Comparison of ENCODE assay signal across 34 cellular contexts in the genomic region with DNA sequence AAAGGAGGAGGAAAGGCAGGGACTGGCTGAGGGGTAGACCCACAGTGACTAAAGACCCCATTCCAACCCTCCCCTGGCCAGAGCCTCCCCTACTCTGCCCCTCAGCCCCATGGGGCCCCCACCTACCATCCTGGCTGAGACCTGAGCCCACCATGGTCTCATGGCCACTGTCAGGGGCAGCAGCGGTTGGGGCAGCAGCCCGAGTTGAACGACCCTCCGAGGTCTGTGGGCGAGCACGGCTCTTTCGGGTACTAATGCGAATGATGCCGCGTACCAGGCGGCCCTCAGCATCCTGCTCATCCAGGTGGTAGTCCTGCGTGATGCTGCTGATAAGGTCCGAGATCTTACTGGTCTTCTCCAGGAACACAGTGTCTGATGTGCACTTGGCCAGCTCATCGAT. TPM values are rescaled to one million over a fixed set of nuclear protein-coding genes. Genes with fewer than 3 reads are reported as not detected.
"Had no signal": no experiment of that assay in that cellular context is flagged by ENCODE, and none has a peak within 500 bp of the region (broad histone marks: within the 10 kb centered on the region; RNA-seq: fewer than 3 reads in every experiment).

No MANE protein-coding gene starts in this region.

- H3K4me3 ChIP-seq: body of pancreas, colonic mucosa, esophagus muscularis mucosa, gastrocnemius medialis had no signal

- H3K4me1 Mint-ChIP-seq: activated CD4-positive, alpha-beta T cell treated with anti-CD3 and anti-CD28 coated beads for 36 hours; activated CD4-positive, alpha-beta T cell treated with anti-CD3 and anti-CD28 coated beads, Interleukin-2, amount 10 ng/mL, durations not matched to agents 24 days and 14 days; activated CD8-positive, alpha-beta memory T cell treated with anti-CD3 and anti-CD28 coated beads, Interleukin-2, amount 10 ng/mL, durations not matched to agents 7 days and 5 days had no signal

- H3K36me3 ChIP-seq: colonic mucosa had no signal

- H3K9me3 ChIP-seq: body of pancreas, colonic mucosa, gastrocnemius medialis had no signal

- DNase-seq: activated CD4-positive, alpha-beta memory T cell treated with anti-CD3 and anti-CD28 coated beads for 36 hours; activated CD4-positive, alpha-beta T cell treated with anti-CD3 and anti-CD28 coated beads for 36 hours; activated CD4-positive, alpha-beta T cell treated with anti-CD3 and anti-CD28 coated beads, Interleukin-2, amount 10 ng/mL, durations not matched to agents 24 days and 14 days; activated CD4-positive, CD25-positive, alpha-beta regulatory T cell; activated CD4-positive, CD25-positive, alpha-beta regulatory T cell treated with anti-CD3 and anti-CD28 coated beads, Interleukin-2, amount 50 U/mL, for 72 hours; activated CD8-positive, alpha-beta memory T cell treated with anti-CD3 and anti-CD28 coated beads, Interleukin-2, amount 10 ng/mL, durations not matched to agents 7 days and 5 days; activated CD8-positive, alpha-beta memory T cell treated with anti-CD3 and anti-CD28 coated beads, Interleukin-2, amount 50 U/mL, for 4 hours; activated CD8-positive, alpha-beta T cell treated with anti-CD3 and anti-CD28 coated beads, Interleukin-2, amount 10 ng/mL, durations not matched to agents 7 days and 5 days; activated effector memory CD4-positive, alpha-beta T cell treated with Interleukin-2 at 50 U/mL for 16 hours; activated gamma-delta T cell treated with Interleukin-2 at 50 U/mL for 16 hours; activated naive CD4-positive, alpha-beta T cell treated with anti-CD3 and anti-CD28 coated beads, Interleukin-2, amount 50 U/mL, for 16 hours; activated naive CD4-positive, alpha-beta T cell treated with Interleukin-2 at 50 U/mL for 16 hours; activated T-cell treated with anti-CD3 and anti-CD28 coated beads, Interleukin-2, amount 50 U/mL, for 4 hours; amygdala; aorta; central memory CD4-positive, alpha-beta T cell; cerebellar nuclear complex; colonic mucosa; effector CD8-positive, alpha-beta T cell; erythroblast; foreskin keratinocyte; gastrocnemius medialis; glutamatergic neuron; T-helper 1 cell; T-helper 17 cell; T1000; WERI-Rb-1 had no signal

- H3K27me3 Mint-ChIP-seq: activated CD4-positive, alpha-beta memory T cell treated with anti-CD3 and anti-CD28 coated beads for 36 hours; activated CD4-positive, alpha-beta T cell treated with anti-CD3 and anti-CD28 coated beads for 36 hours; activated naive CD8-positive, alpha-beta T cell; activated T-helper 17 cell treated with anti-CD3 and anti-CD28 coated beads, Interleukin-2, amount 50 U/mL, for 72 hours; T-helper 17 cell had no signal

- ATAC-seq: activated CD4-positive, alpha-beta T cell treated with anti-CD3 and anti-CD28 coated beads for 36 hours; activated CD8-positive, alpha-beta memory T cell treated with anti-CD3 and anti-CD28 coated beads, Interleukin-2, amount 10 ng/mL, durations not matched to agents 7 days and 5 days; activated T-cell treated with anti-CD3 and anti-CD28 coated beads, Interleukin-2, amount 50 U/mL, for 4 hours; activated T-helper 17 cell treated with anti-CD3 and anti-CD28 coated beads, Interleukin-2, amount 50 U/mL, for 72 hours; body of pancreas; foreskin keratinocyte; gastrocnemius medialis; T-helper 17 cell had no signal

- H3K9me3 Mint-ChIP-seq: activated CD4-positive, alpha-beta T cell treated with anti-CD3 and anti-CD28 coated beads, Interleukin-2, amount 10 ng/mL, durations not matched to agents 24 days and 14 days; activated T-cell treated with anti-CD3 and anti-CD28 coated beads, Interleukin-2, amount 50 U/mL, for 4 hours; activated T-helper 17 cell treated with anti-CD3 and anti-CD28 coated beads, Interleukin-2, amount 50 U/mL, for 72 hours; T-helper 2 cell treated with Interferon-gamma antibody and Interleukin-4, amounts not matched to agents 5 μg/mL and 100 μg/mL, for 36 hours had no signal

- H3K27ac Mint-ChIP-seq: activated CD4-positive, alpha-beta memory T cell treated with anti-CD3 and anti-CD28 coated beads for 36 hours; activated CD4-positive, alpha-beta T cell treated with anti-CD3 and anti-CD28 coated beads for 36 hours; activated CD4-positive, alpha-beta T cell treated with anti-CD3 and anti-CD28 coated beads, Interleukin-2, amount 10 ng/mL, durations not matched to agents 24 days and 14 days; activated CD8-positive, alpha-beta memory T cell treated with anti-CD3 and anti-CD28 coated beads, Interleukin-2, amount 10 ng/mL, durations not matched to agents 7 days and 5 days; activated CD8-positive, alpha-beta T cell treated with anti-CD3 and anti-CD28 coated beads, Interleukin-2, amount 10 ng/mL, durations not matched to agents 7 days and 5 days; activated naive CD8-positive, alpha-beta T cell; activated T-helper 17 cell treated with anti-CD3 and anti-CD28 coated beads, Interleukin-2, amount 50 U/mL, for 72 hours; T-helper 17 cell; T-helper 2 cell treated with Interferon-gamma antibody and Interleukin-4, amounts not matched to agents 5 μg/mL and 100 μg/mL, for 36 hours had no signal

- H3K4me3 Mint-ChIP-seq: activated CD4-positive, alpha-beta memory T cell treated with anti-CD3 and anti-CD28 coated beads for 36 hours; activated CD4-positive, alpha-beta T cell treated with anti-CD3 and anti-CD28 coated beads for 36 hours; activated CD4-positive, alpha-beta T cell treated with anti-CD3 and anti-CD28 coated beads, Interleukin-2, amount 10 ng/mL, durations not matched to agents 24 days and 14 days; activated CD8-positive, alpha-beta memory T cell treated with anti-CD3 and anti-CD28 coated beads, Interleukin-2, amount 10 ng/mL, durations not matched to agents 7 days and 5 days; activated CD8-positive, alpha-beta T cell treated with anti-CD3 and anti-CD28 coated beads, Interleukin-2, amount 10 ng/mL, durations not matched to agents 7 days and 5 days; activated naive CD8-positive, alpha-beta T cell; activated T-cell treated with anti-CD3 and anti-CD28 coated beads, Interleukin-2, amount 50 U/mL, for 4 hours; activated T-helper 17 cell treated with anti-CD3 and anti-CD28 coated beads, Interleukin-2, amount 50 U/mL, for 72 hours; T-helper 17 cell; T-helper 2 cell treated with Interferon-gamma antibody and Interleukin-4, amounts not matched to agents 5 μg/mL and 100 μg/mL, for 36 hours had no signal

- H3K4me1 ChIP-seq: colonic mucosa, esophagus muscularis mucosa, foreskin keratinocyte had no signal

- H3K27me3 ChIP-seq: body of pancreas, colonic mucosa, foreskin keratinocyte had no signal

- H3K27ac ChIP-seq: body of pancreas, colonic mucosa, esophagus muscularis mucosa, foreskin keratinocyte, gastrocnemius medialis, WERI-Rb-1 had no signal

RNA-seq across cellular contexts. Expression of a gene that starts 9.1 kb away (rescaled TPM):
- total RNA-seq: activated CD4-positive, alpha-beta memory T cell treated with anti-CD3 and anti-CD28 coated beads for 36 hours; activated CD4-positive, alpha-beta T cell treated with anti-CD3 and anti-CD28 coated beads, Interleukin-2, amount 10 ng/mL, durations not matched to agents 24 days and 14 days; activated CD8-positive, alpha-beta memory T cell treated with anti-CD3 and anti-CD28 coated beads, Interleukin-2, amount 10 ng/mL, durations not matched to agents 7 days and 5 days; activated CD8-positive, alpha-beta T cell treated with anti-CD3 and anti-CD28 coated beads, Interleukin-2, amount 10 ng/mL, durations not matched to agents 7 days and 5 days; activated T-cell treated with anti-CD3 and anti-CD28 coated beads, Interleukin-2, amount 50 U/mL, for 4 hours; activated T-helper 17 cell treated with anti-CD3 and anti-CD28 coated beads, Interleukin-2, amount 50 U/mL, for 72 hours; aorta; dermis microvascular lymphatic vessel endothelial cell had no signal

RNA-seq across cellular contexts. Expression of a gene that starts 37.4 kb away (rescaled TPM):
- total RNA-seq: activated CD4-positive, alpha-beta memory T cell treated with anti-CD3 and anti-CD28 coated beads for 36 hours; activated CD4-positive, alpha-beta T cell treated with anti-CD3 and anti-CD28 coated beads for 36 hours; activated CD4-positive, alpha-beta T cell treated with anti-CD3 and anti-CD28 coated beads, Interleukin-2, amount 10 ng/mL, durations not matched to agents 24 days and 14 days; activated CD8-positive, alpha-beta memory T cell treated with anti-CD3 and anti-CD28 coated beads for 36 hours; activated CD8-positive, alpha-beta memory T cell treated with anti-CD3 and anti-CD28 coated beads, Interleukin-2, amount 10 ng/mL, durations not matched to agents 7 days and 5 days; activated CD8-positive, alpha-beta T cell treated with anti-CD3 and anti-CD28 coated beads, Interleukin-2, amount 10 ng/mL, durations not matched to agents 7 days and 5 days; activated T-cell treated with anti-CD3 and anti-CD28 coated beads, Interleukin-2, amount 50 U/mL, for 4 hours; activated T-helper 17 cell treated with anti-CD3 and anti-CD28 coated beads, Interleukin-2, amount 50 U/mL, for 72 hours; aorta; dermis microvascular lymphatic vessel endothelial cell; esophagus muscularis mucosa; foreskin keratinocyte; T-helper 17 cell had no signal
- polyA plus RNA-seq: foreskin keratinocyte had no signal

RNA-seq across cellular contexts. Expression of a gene that starts 42.3 kb away (rescaled TPM):
- total RNA-seq: activated CD8-positive, alpha-beta T cell treated with anti-CD3 and anti-CD28 coated beads, Interleukin-2, amount 10 ng/mL, durations not matched to agents 7 days and 5 days; activated T-helper 17 cell treated with anti-CD3 and anti-CD28 coated beads, Interleukin-2, amount 50 U/mL, for 72 hours had no signal
